Comparison of ENCODE assay signal across 8 cellular contexts in genomic region chr11:46237248-46238077, GRCh38. TPM values are rescaled to one million over a fixed set of nuclear protein-coding genes. Genes with fewer than 3 reads are reported as not detected.
DNase-seq lines count a peak whose midpoint lies in the region; ATAC-seq, FAIRE-seq and TF ChIP-seq lines count a peak whose summit lies in the region.

No MANE protein-coding gene starts in this region.

- FAIRE-seq in A549 (lab: Jason Lieb, UNC): no peak

- CTCF ChIA-PET in A549 (lab: Yijun Ruan, JAX): interaction anchor here (0.7 to 17.1 kb wide), 22 partner anchors 10 to 287 kb away, joined by 3 to 872 read pairs (median 8); partner anchors contain the start of gene CREB3L1

- TF ChIP-seq RAD21 in A549 (conservative IDR thresholded peaks at IDR 0.05 in 1 of 2, IDR thresholded peaks at IDR 0.05 in 1 of 2): 0 out of 5 replicates have a peak, but pooled peaks of 1 of the 2 experiments have one; percentile 13

- peak; percentile 90 to 93 for DNase-seq in A549 (ENCODE audit: low read depth in 1 of 2, low spot score in 1 of 2)
- DNase-seq in SKM-1 (lab: John Stamatoyannopoulos, UW; ENCODE audit: unreplicated experiment): peak; percentile 58
- DNase-seq in activated naive CD8-positive, alpha-beta T cell treated with anti-CD3 and anti-CD28 coated beads for 36 hours: peak; percentile 64
- peak; percentile 68 to 70 for DNase-seq in heart right ventricle
- DNase-seq in prostate gland (ENCODE audit: low spot score): peak; percentile 17
- no peak for DNase-seq in medulla oblongata (ENCODE audit: extremely low spot score)

- peaks cover 36% of the 10 kb centered on the region for H3K27me3 Mint-ChIP-seq in activated naive CD8-positive, alpha-beta T cell treated with anti-CD3 and anti-CD28 coated beads for 36 hours

- H3K9me3 ChIP-seq in A549 (peaks cover 6% of the 10 kb centered on the region; the same call in 1 of the 3 replicates), heart right ventricle (peaks cover 0 to 19% (median 5%) of the 10 kb centered on the region in 11 donors), prostate gland (no peaks in the 10 kb centered on the region)

- peak overlapping the region; percentile 78 to 89 for H3K27ac ChIP-seq in A549
- peak overlapping the region; percentile 82 to 99 (median 93) for H3K27ac ChIP-seq in heart right ventricle
- peak overlapping the region; percentile 59 to 70 for H3K27ac ChIP-seq in prostate gland

- TF ChIP-seq CTCF in A549 (IDR thresholded peaks at IDR 0.05) (no peak), heart right ventricle (IDR thresholded peaks at IDR 0.05) (no peak), prostate gland (IDR thresholded peaks at IDR 0.05) (no peak)

- intact Hi-C loops in heart right ventricle (cut with DNase I) (loop anchor here in 9 of 10 donors (2.0 to 10.0 kb wide), 5 partner anchors 69 to 273 kb away; partner anchors contain the start of gene PHF21A (in 5 of the 9)), prostate gland (cut with DNase I) (no loop called here)

- H3K36me3 ChIP-seq in heart right ventricle (no peaks in the 10 kb centered on the region), prostate gland (no peaks in the 10 kb centered on the region)

- peaks cover 30% of the 10 kb centered on the region for H3K4me1 Mint-ChIP-seq in activated naive CD8-positive, alpha-beta T cell treated with anti-CD3 and anti-CD28 coated beads for 36 hours

- H3K4me2 ChIP-seq in A549: peak overlapping the region; percentile 97

- TF ChIP-seq POLR2A in A549 (IDR thresholded peaks at IDR 0.05; ENCODE audit: low read length) (peak; percentile 30; the same call in 1 of the 2 replicates), prostate gland (IDR thresholded peaks at IDR 0.05) (no peak)

- H3K4me1 ChIP-seq in A549: peaks cover 26% of the 10 kb centered on the region
- H3K4me1 ChIP-seq in heart right ventricle: peaks cover 7 to 39% (median 19%) of the 10 kb centered on the region in 9 donors
- H3K4me1 ChIP-seq in prostate gland (replicated peaks): peaks cover 6% of the 10 kb centered on the region

- H3K27ac Mint-ChIP-seq in activated naive CD8-positive, alpha-beta T cell treated with anti-CD3 and anti-CD28 coated beads for 36 hours: peak overlapping the region; percentile 85

- ATAC-seq in A549: peak; percentile 77 to 80
- peak; percentile 39 for ATAC-seq in HG02885 (IDR thresholded peaks at IDR 0.05; ENCODE audit: poor library complexity, unreplicated experiment)
- peak; percentile 31 to 69 (median 50) for ATAC-seq in heart right ventricle
- ATAC-seq in GM18511 (IDR thresholded peaks at IDR 0.05; ENCODE audit: unreplicated experiment): no peak

- peaks cover 0 to 8% (median 0%) of the 10 kb centered on the region in 7 donors for H3K27me3 ChIP-seq in heart right ventricle
- no peaks in the 10 kb centered on the region for H3K27me3 ChIP-seq in prostate gland (replicated peaks; ENCODE audit: insufficient read depth)

- H3K4me3 ChIP-seq in A549 (peak overlapping the region; percentile 53), heart right ventricle (peak overlapping the region; percentile 43 to 69 (median 54)), prostate gland (peak overlapping the region; percentile 38 to 48)

- TF ChIP-seq EP300 in A549 (IDR thresholded peaks at IDR 0.05): no peak

- no peaks in the 10 kb centered on the region for H3K36me3 Mint-ChIP-seq in activated naive CD8-positive, alpha-beta T cell treated with anti-CD3 and anti-CD28 coated beads for 36 hours

- H3K4me3 Mint-ChIP-seq in activated naive CD8-positive, alpha-beta T cell treated with anti-CD3 and anti-CD28 coated beads for 36 hours: peak overlapping the region; percentile 75

- POLR2A ChIA-PET in A549 (lab: Yijun Ruan, JAX): interaction anchor here (0.6 to 3.3 kb wide), 5 partner anchors 26 to 117 kb away, joined by 3 to 16 read pairs (median 8); partner anchors contain the start of gene PHF21A

- 1% methylated on average over 41 of the region's 59 CpGs for WGBS in A549 (ENCODE audit: missing lambda C conversion rate)
- WGBS in heart right ventricle, 2 donors: 6 to 9% methylated on average over 58 to 59 of the region's 59 CpGs
- 4% methylated on average over 59 of the region's 59 CpGs for WGBS in prostate gland

- H3K9me3 Mint-ChIP-seq in activated naive CD8-positive, alpha-beta T cell treated with anti-CD3 and anti-CD28 coated beads for 36 hours: peaks cover 3% of the 10 kb centered on the region

TF ChIP-seq in A549, 52 proteins besides CTCF, POLR2A, EP300 and RAD21:
- TF ChIP-seq E2F6 (IDR thresholded peaks at IDR 0.05; ENCODE audit: borderline replicate concordance, low read depth) (peak; percentile 78), CHD4 (IDR thresholded peaks at IDR 0.05; ENCODE audit: borderline replicate concordance) (0 out of 2 replicates have a peak, but pooled peaks have one; percentile 46), MAX (IDR thresholded peaks at IDR 0.05) (peak; percentile 92), HDAC2 (IDR thresholded peaks at IDR 0.05) (no peak), PHF8 (IDR thresholded peaks at IDR 0.05; ENCODE audit: borderline replicate concordance, low read depth) (no peak), JUN (IDR thresholded peaks at IDR 0.05) (peak; percentile 61 to 62; a peak in 3 of 5 replicates), EHMT2 (IDR thresholded peaks at IDR 0.05; ENCODE audit: low read depth) (peak; percentile 51; the same call in 1 of the 2 replicates), EHF (CRISPR knock-in tag; IDR thresholded peaks at IDR 0.05) (no peak), CEBPB (IDR thresholded peaks at IDR 0.05) (0 out of 4 replicates have a peak, but pooled peaks of 1 of the 2 experiments have one; percentile 1), JUNB (IDR thresholded peaks at IDR 0.05) (peak; percentile 44), BCL3 (IDR thresholded peaks at IDR 0.05) (0 out of 3 replicates have a peak, but pooled peaks have one; percentile 46), MYC (IDR thresholded peaks at IDR 0.05; ENCODE audit: borderline replicate concordance, low read length) (0 out of 2 replicates have a peak, but pooled peaks have one; percentile 7), ESRRA (IDR thresholded peaks at IDR 0.05; ENCODE audit: borderline replicate concordance, low read length) (no peak), ZC3H11A (IDR thresholded peaks at IDR 0.05) (no peak), PBX3 (IDR thresholded peaks at IDR 0.05) (no peak), ATOH8 (CRISPR knock-in tag; IDR thresholded peaks at IDR 0.05; ENCODE audit: low read depth) (no peak), FOSL2 (IDR thresholded peaks at IDR 0.05) (peak; percentile 81; the same call in 1 of the 2 replicates), FOSL2 (CRISPR knock-in tag; IDR thresholded peaks at IDR 0.05) (peak; percentile 93), KDM5A (IDR thresholded peaks at IDR 0.05) (no peak), ZNF302 (CRISPR knock-in tag; IDR thresholded peaks at IDR 0.05) (no peak), RCOR1 (IDR thresholded peaks at IDR 0.05; ENCODE audit: low read depth, low read length) (no peak)

RNA-seq across cellular contexts. Expression of gene CREB3L1, which starts 40.0 kb away (rescaled TPM):
- polyA plus RNA-seq in A549 (2011; rRNA removed) (0.48 and 0.61 TPM in 2 replicates), A549 (2017; fragmentation: RNase III; extraction: RNeasy Plus Mini Kit Qiagen cat#74134 plus additional on column Dnase treatment) (2.1 to 2.7 TPM (median 2.3 TPM) in 3 replicates), heart right ventricle (10 to 100 TPM in 1 of 2 donors, 1 to 10 TPM in 1; 9.7 to 49.5 TPM)
- polyA plus RNA-seq in A549 (2012; cell fraction: cytosol; rRNA removed): 0.24 and 0.45 TPM in 2 replicates
- 0.56 and 0.86 TPM in 2 replicates for polyA plus RNA-seq in A549 (2012; cell fraction: nucleus; rRNA removed)
- 1.3 and 1.7 TPM in 2 replicates for polyA minus RNA-seq in A549 (2011; rRNA and poly(A)+ RNA removed)
- total RNA-seq in activated naive CD8-positive, alpha-beta T cell treated with anti-CD3 and anti-CD28 coated beads for 36 hours: under 1 TPM in 1 of 2 experiments, not detected in 1; 0.12 TPM
- total RNA-seq in heart right ventricle (100 to 1,000 TPM in 1 of 10 donors, 10 to 100 TPM in 9; 14.9 to 127 (median 36.1) TPM), prostate gland (10 to 100 TPM; 41.0 to 47.0 TPM)

Comparison
In these comparisons a context has a peak if more than half of its experiments do, and no peak if none do; other contexts are left out.
1. RNA of gene CREB3L1, which starts 40.0 kb away (total RNA-seq): 41.0 to 47.0 TPM in prostate gland and 14.9 to 127 TPM in heart right ventricle; 0.12 TPM in activated naive CD8-positive, alpha-beta T cell treated with anti-CD3 and anti-CD28 coated beads for 36 hours; every median in the first group is over 10 times any median in the second.
2. Peak in every context shown above with its lines, with median percentiles within 50 percentile points of each other: H3K27ac ChIP-seq and H3K4me3 ChIP-seq.